ENCODE assay signal across 15 cellular contexts in the genomic region with DNA sequence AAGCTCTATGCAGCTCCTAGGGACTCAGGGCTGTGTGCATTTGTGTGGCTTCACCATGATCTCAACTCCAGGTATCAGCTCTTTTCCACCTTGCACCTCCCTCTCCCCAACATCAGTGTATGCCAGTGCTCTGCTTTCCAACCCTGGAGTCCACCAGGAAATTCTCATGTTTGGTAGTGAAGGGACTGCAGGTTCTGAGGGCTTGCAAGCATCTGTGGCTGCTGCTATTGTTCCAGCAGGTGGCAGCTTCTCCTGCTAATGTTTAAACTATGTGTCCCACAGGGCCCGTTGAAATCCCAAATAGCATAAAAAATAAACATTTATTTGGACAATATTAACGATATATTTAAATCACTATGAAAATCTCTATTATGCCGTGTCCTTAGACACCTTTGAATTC.
DNase-seq lines count a peak whose midpoint lies in the region; TF ChIP-seq lines count a peak whose summit lies in the region.
"Had no signal": no experiment of that assay in that cellular context is flagged by ENCODE, and none has a peak within 500 bp of the region (broad histone marks: within the 10 kb centered on the region; RNA-seq: fewer than 3 reads in every experiment).

No MANE protein-coding gene starts in this region.

- peaks cover 43% of the 10 kb centered on the region for H3K27me3 ChIP-seq in OCI-LY3 (ENCODE audit: low read depth, low read length)
- no peaks in the 10 kb centered on the region for H3K27me3 ChIP-seq in endodermal cell (ENCODE audit: control insufficient read depth, insufficient read depth, low read length, poor library complexity, severe bottlenecking)

- peaks cover 6% of the 10 kb centered on the region for H3K27me3 Mint-ChIP-seq in endodermal cell (ENCODE audit: insufficient read depth)
- H3K27me3 Mint-ChIP-seq in Calu3 (ENCODE audit: unreplicated experiment): peaks cover 12% of the 10 kb centered on the region

- no peaks in the 10 kb centered on the region for H3K36me3 Mint-ChIP-seq in endodermal cell (ENCODE audit: low read depth)
- no peaks in the 10 kb centered on the region for H3K36me3 Mint-ChIP-seq in Calu3 (ENCODE audit: insufficient read depth, unreplicated experiment)

- H3K9me3 ChIP-seq in OCI-LY3 (ENCODE audit: insufficient read depth, low read length) (no peaks in the 10 kb centered on the region), endodermal cell (ENCODE audit: control insufficient read depth, low read length) (no peaks in the 10 kb centered on the region)

- DNase-seq in AG09319 (ENCODE audit: extremely low read depth, low read depth): no peak
- DNase-seq in GM10266 (ENCODE audit: extremely low spot score): no peak
- DNase-seq in endodermal cell: no peak
- DNase-seq in GDM1 (lab: John Stamatoyannopoulos, UW): no peak
- DNase-seq in NOMO-1 treated with dmso at 0.1 percent for 144 hours (lab: John Stamatoyannopoulos, UW; ENCODE audit: unreplicated experiment): no peak
- no peak for DNase-seq in NCI-H2107 treated with DMSO at 0.1 percent for 48 hours (lab: John Stamatoyannopoulos, UW; ENCODE audit: unreplicated experiment)
- no peak for DNase-seq in Calu3
- DNase-seq: activated T-cell treated with anti-CD3 and anti-CD28 coated beads, Interleukin-2, amount 50 U/mL, for 72 hours; aorta; NCI-H1048; NCI-H510A; nucleus accumbens; stimulated activated CD4-positive, alpha-beta T cell treated with anti-CD3 and anti-CD28 coated beads, Interleukin-12 subunit alpha, Interleukin-12 subunit beta, amount 100 ng/mL, for 4 hours had no signal

- H3K4me1 Mint-ChIP-seq in endodermal cell: peaks cover 4% of the 10 kb centered on the region
- no peaks in the 10 kb centered on the region for H3K4me1 Mint-ChIP-seq in Calu3 (ENCODE audit: low read depth, unreplicated experiment)

- H3K79me2 ChIP-seq in OCI-LY3 (ENCODE audit: low read length): no peaks in the 10 kb centered on the region

- no peak overlapping the region for H3K9ac ChIP-seq in OCI-LY3 (ENCODE audit: low read length)
- H3K9ac ChIP-seq in endodermal cell (ENCODE audit: extremely low read depth, low read length, poor library complexity, severe bottlenecking): no peak overlapping the region

- peak; percentile 3 for TF ChIP-seq CTCF in AG09319 (IDR thresholded peaks at IDR 0.05; ENCODE audit: low read depth, low read length)
- peak; percentile 12 for TF ChIP-seq CTCF in GM10266 (IDR thresholded peaks at IDR 0.05; ENCODE audit: control insufficient read depth, insufficient read depth, low read depth, missing control alignments)
- TF ChIP-seq CTCF in OCI-LY3 (IDR thresholded peaks at IDR 0.05; ENCODE audit: low read depth, low read length): peak; percentile 40
- TF ChIP-seq CTCF in endodermal cell (conservative IDR thresholded peaks at IDR 0.05): peak; percentile 67
- no peak for TF ChIP-seq CTCF in Calu3 (IDR thresholded peaks at IDR 0.05; ENCODE audit: unreplicated experiment)

- CTCF ChIA-PET in Calu3 (lab: Charles Lee): no interaction called here

- no peak overlapping the region for H2AFZ ChIP-seq in OCI-LY3 (ENCODE audit: low read depth, low read length)

- H3K27ac Mint-ChIP-seq in endodermal cell (no peak overlapping the region), Calu3 (ENCODE audit: unreplicated experiment) (no peak overlapping the region)
- H3K27ac Mint-ChIP-seq: activated T-cell treated with anti-CD3 and anti-CD28 coated beads, Interleukin-2, amount 50 U/mL, for 72 hours had no signal

- H3K36me3 ChIP-seq in OCI-LY3 (replicated peaks; ENCODE audit: low read depth, low read length) (no peaks in the 10 kb centered on the region), endodermal cell (ENCODE audit: control insufficient read depth, insufficient read depth, low read length) (no peaks in the 10 kb centered on the region)

- H3K4me3 Mint-ChIP-seq in endodermal cell (no peak overlapping the region), Calu3 (ENCODE audit: low read depth, unreplicated experiment) (no peak overlapping the region)
- H3K4me3 Mint-ChIP-seq: activated T-cell treated with anti-CD3 and anti-CD28 coated beads, Interleukin-2, amount 50 U/mL, for 72 hours had no signal

- H3K4me2 ChIP-seq in OCI-LY3 (ENCODE audit: low read length): no peak overlapping the region

- H3K27ac ChIP-seq in OCI-LY3 (ENCODE audit: low read length) (no peak overlapping the region), endodermal cell (ENCODE audit: low read depth, low read length) (no peak overlapping the region)
- H3K27ac ChIP-seq: SK-N-MC had no signal

- BruUV-seq in Calu3 (replicated peaks; lab: Mats Ljungman, UMichigan): no TSS peak

- WGBS in endodermal cell (ENCODE audit: insufficient coverage in 1 of 2, insufficient read length in 1 of 2), 2 experiments: 100% methylated on average over 3 of the region's 3 CpGs; no CpG with 5 or more reads in 1 of the 2 experiments

- H3K9me3 Mint-ChIP-seq in endodermal cell (no peaks in the 10 kb centered on the region), Calu3 (ENCODE audit: low read depth, unreplicated experiment) (no peaks in the 10 kb centered on the region)
- H3K9me3 Mint-ChIP-seq: activated T-cell treated with anti-CD3 and anti-CD28 coated beads, Interleukin-2, amount 50 U/mL, for 72 hours had no signal

- H3K4me1 ChIP-seq in OCI-LY3 (ENCODE audit: low read length): 0 out of 2 replicates have a peak, but pooled peaks cover 2% of the 10 kb centered on the region
- no peaks in the 10 kb centered on the region for H3K4me1 ChIP-seq in endodermal cell (ENCODE audit: control insufficient read depth, insufficient read depth, low read length)

- H3K4me3 ChIP-seq in OCI-LY3 (ENCODE audit: low read length): no peak overlapping the region
- no peak overlapping the region for H3K4me3 ChIP-seq in endodermal cell (ENCODE audit: low read length)
- H3K4me3 ChIP-seq: SK-N-MC had no signal

- intact Hi-C loops in Calu3 (cut with micrococcal nuclease; ENCODE audit: unreplicated experiment): no loop called here

- no peaks in the 10 kb centered on the region for H4K20me1 ChIP-seq in OCI-LY3 (ENCODE audit: insufficient read depth, low read length)
